In the genomic region with DNA sequence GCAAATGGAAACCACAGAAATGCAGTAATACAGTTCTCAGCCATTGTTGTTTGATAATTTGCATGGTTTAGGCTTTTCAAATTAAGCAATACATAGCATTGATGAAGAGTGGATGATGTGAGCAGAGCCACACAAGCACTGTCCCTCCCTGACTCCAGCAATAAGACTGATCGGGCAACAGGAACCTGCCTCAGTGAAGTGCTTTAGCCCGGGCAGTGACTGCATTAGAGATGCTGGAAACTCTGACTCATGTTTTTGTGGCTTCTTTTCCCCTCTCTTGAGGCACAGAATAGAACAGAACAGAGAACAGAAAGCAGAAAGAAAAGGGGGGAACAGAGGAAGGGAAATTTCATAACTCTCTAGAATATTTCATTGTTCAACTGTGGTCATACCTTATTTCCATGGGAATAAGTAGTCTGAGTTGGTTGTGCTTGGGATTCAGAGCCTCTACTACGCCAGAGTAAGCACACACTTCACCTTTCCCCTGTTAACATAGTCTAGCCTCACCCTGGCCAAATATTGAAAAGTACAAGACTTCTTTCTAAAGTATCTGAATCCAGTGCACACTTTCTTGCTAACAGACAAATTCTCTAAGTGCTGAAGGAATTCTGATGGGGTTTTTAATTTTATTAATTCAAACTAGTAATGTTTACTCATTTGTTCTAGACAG, we compare ENCODE assay signal across 10 cellular contexts.
DNase-seq lines count a peak whose midpoint lies in the region; ATAC-seq lines count a peak whose summit lies in the region.
"Had no signal": no experiment of that assay in that cellular context is flagged by ENCODE, and none has a peak within 500 bp of the region (broad histone marks: within the 10 kb centered on the region; RNA-seq: fewer than 3 reads in every experiment).

No MANE protein-coding gene starts in this region.

- DNase-seq in COLO829 (ENCODE audit: low spot score): peak; percentile 2
- peak; percentile 23 for DNase-seq in GM19240 (ENCODE audit: insufficient read length, low spot score)
- DNase-seq in SKM-1 treated with dmso at 0.1 percent for 144 hours (lab: John Stamatoyannopoulos, UW; ENCODE audit: unreplicated experiment): peak; percentile 96
- DNase-seq in germinal center (ENCODE audit: low spot score): peak; percentile 37
- DNase-seq in RPMI8226: no peak
- no peak for DNase-seq in NCI-H1092 treated with DMSO at 0.1 percent for 48 hours (lab: John Stamatoyannopoulos, UW)

- no peaks in the 10 kb centered on the region for H3K27me3 ChIP-seq in skeletal muscle tissue (ENCODE audit: control insufficient read depth in 3 of 3, insufficient read depth in 3 of 3, low read length in 3 of 3)

- peaks cover 0 to 2% (median 0%) of the 10 kb centered on the region in 3 donors for H3K9me3 ChIP-seq in skeletal muscle tissue (ENCODE audit: control insufficient read depth in 3 of 3, low read length in 3 of 3)

- H3K27ac ChIP-seq in skeletal muscle tissue (ENCODE audit: low read depth, low read length): peak overlapping the region; percentile 39
- H3K27ac ChIP-seq: epithelial cell of prostate had no signal

- no peak overlapping the region for H3K4me3 ChIP-seq in skeletal muscle tissue (ENCODE audit: low read length in 3 of 3)
- H3K4me3 ChIP-seq: K562 had no signal

- peak; percentile 97 for ATAC-seq in HG03103 (IDR thresholded peaks at IDR 0.05; ENCODE audit: low read depth, unreplicated experiment)
- ATAC-seq: K562 had no signal

- no peaks in the 10 kb centered on the region for H3K4me1 ChIP-seq in skeletal muscle tissue (ENCODE audit: control insufficient read depth in 3 of 3, insufficient read depth in 3 of 3, low read length in 3 of 3)

- no peak overlapping the region for H3K9ac ChIP-seq in skeletal muscle tissue (ENCODE audit: low read depth in 1 of 3, low read length in 3 of 3)

- no peaks in the 10 kb centered on the region for H3K36me3 ChIP-seq in skeletal muscle tissue (ENCODE audit: control insufficient read depth in 3 of 3, insufficient read depth in 3 of 3, low read length in 3 of 3)

Comparison
In these comparisons a context has a peak if more than half of its experiments do, and no peak if none do; other contexts are left out.
1. DNase-seq: peak in COLO829 (single experiment), GM19240 (single experiment), SKM-1 treated with dmso at 0.1 percent for 144 hours (single experiment) and germinal center (single experiment); none in RPMI8226 (single experiment) and NCI-H1092 treated with DMSO at 0.1 percent for 48 hours (single experiment).